16 cellular contexts compared by ENCODE assay signal in the genomic region with DNA sequence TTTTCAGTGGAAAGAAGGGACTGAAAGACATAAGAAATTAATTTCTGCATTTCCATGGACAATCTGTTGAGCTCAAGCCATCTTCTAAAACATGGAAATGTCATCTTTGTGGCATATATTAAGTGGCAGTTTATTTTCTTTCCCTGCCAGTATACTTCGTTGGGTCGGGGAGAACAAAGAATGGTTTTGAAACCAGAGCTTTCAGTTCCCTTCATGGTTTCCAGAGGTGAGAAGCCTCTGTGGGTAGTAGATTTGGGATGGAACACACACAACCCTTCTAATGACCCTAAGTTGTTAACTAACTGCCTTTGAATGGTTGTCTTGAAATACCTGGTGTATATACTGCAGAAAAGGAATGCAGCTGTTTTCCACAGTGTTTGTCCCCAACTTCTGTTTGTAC. TPM values are rescaled to one million over a fixed set of nuclear protein-coding genes. Genes with fewer than 3 reads are reported as not detected.
DNase-seq lines count a peak whose midpoint lies in the region; ATAC-seq and TF ChIP-seq lines count a peak whose summit lies in the region.
"Had no signal": no experiment of that assay in that cellular context is flagged by ENCODE, and none has a peak within 500 bp of the region (broad histone marks: within the 10 kb centered on the region; RNA-seq: fewer than 3 reads in every experiment).

No MANE protein-coding gene starts in this region.

- no peak overlapping the region for H2AFZ ChIP-seq in OCI-LY7 (ENCODE audit: low read length)
- H2AFZ ChIP-seq: GM23248 had no signal

- H3K9me2 ChIP-seq in OCI-LY7 (ENCODE audit: insufficient read depth, low read length) = no peaks in the 10 kb centered on the region

- H3K9me3 ChIP-seq in OCI-LY7 (ENCODE audit: low read length) = no peaks in the 10 kb centered on the region
- H3K9me3 ChIP-seq: A549 had no signal

- DNase-seq in activated T-cell treated with anti-CD3 and anti-CD28 coated beads, Interleukin-2, amount 50 U/mL, for 24 hours = no peak
- no peak for DNase-seq in activated T-cell treated with anti-CD3 and anti-CD28 coated beads, Interleukin-2, amount 50 U/mL, for 1 hour
- no peak for DNase-seq in Calu3
- DNase-seq in OCI-LY7 (ENCODE audit: low spot score) = no peak
- no peak for DNase-seq in endothelial cell (ENCODE audit: low spot score)
- no peak for DNase-seq in hepatic stellate cell (ENCODE audit: low spot score)
- no peak for DNase-seq in NK-92 treated with Interleukin-12 subunit alpha and Interleukin-12 subunit beta, amount 100 ng/mL, for 24 hours (lab: John Stamatoyannopoulos, UW)
- DNase-seq: DMS79 treated with DMSO at 0.1 percent for 48 hours, GM23248, KBM-7, NCI-H1048, NCI-H1694, SHP77 had no signal

- no peak overlapping the region for H3K4me2 ChIP-seq in OCI-LY7 (ENCODE audit: low read length)
- H3K4me2 ChIP-seq: A549 had no signal

- H4K20me1 ChIP-seq in OCI-LY7 (ENCODE audit: insufficient read depth, low read length) = no peaks in the 10 kb centered on the region

- POLR2A ChIA-PET in OCI-LY7 (lab: Charles Lee) = no interaction called here

- H3K27ac ChIP-seq in OCI-LY7 (ENCODE audit: low read depth, low read length, poor library complexity, severe bottlenecking) = no peak overlapping the region
- H3K27ac ChIP-seq: A549, GM23248, HL-60 had no signal

- CTCF ChIA-PET in Calu3 (lab: Charles Lee) = interaction anchor here (0.7 kb wide), 1 partner anchor 36 kb away, joined by 3 read pairs; no protein-coding TSS in a partner anchor
- CTCF ChIA-PET in OCI-LY7 (lab: Charles Lee; ENCODE audit: unreplicated experiment) = interaction anchor here (1.1 kb wide), 1 partner anchor 21 kb away, joined by 3 read pairs; a partner anchor contains a TSS

- TSS peak; percentile 4 for BruUV-seq in Calu3 (replicated peaks; lab: Mats Ljungman, UMichigan)
- BruUV-seq in OCI-LY7 (replicated peaks; lab: Mats Ljungman, UMichigan) = TSS peak; percentile 26

- TF ChIP-seq CTCF in Calu3 (IDR thresholded peaks at IDR 0.05; ENCODE audit: unreplicated experiment) (no peak), OCI-LY7 (conservative IDR thresholded peaks at IDR 0.05; ENCODE audit: low read length) (no peak), endothelial cell (IDR thresholded peaks at IDR 0.05; ENCODE audit: unreplicated experiment) (no peak)

- peaks cover 100% of the 10 kb centered on the region for H3K36me3 ChIP-seq in OCI-LY7 (ENCODE audit: insufficient read depth, low read length)

- no peaks in the 10 kb centered on the region for H3K9me3 Mint-ChIP-seq in activated T-cell treated with anti-CD3 and anti-CD28 coated beads, Interleukin-2, amount 50 U/mL, for 24 hours
- H3K9me3 Mint-ChIP-seq in Calu3 (ENCODE audit: low read depth, unreplicated experiment) (no peaks in the 10 kb centered on the region), endothelial cell (ENCODE audit: unreplicated experiment) (no peaks in the 10 kb centered on the region)

- H3K79me2 ChIP-seq in OCI-LY7 (ENCODE audit: insufficient read depth, low read depth, low read length) = peaks cover 7% of the 10 kb centered on the region

- no peak overlapping the region for H3K4me3 ChIP-seq in OCI-LY7 (ENCODE audit: low read depth, low read length, poor library complexity, severe bottlenecking)
- H3K4me3 ChIP-seq: A549, GM23248 had no signal

- H3K4me3 Mint-ChIP-seq in activated T-cell treated with anti-CD3 and anti-CD28 coated beads, Interleukin-2, amount 50 U/mL, for 24 hours = no peak overlapping the region
- H3K4me3 Mint-ChIP-seq in Calu3 (ENCODE audit: low read depth, unreplicated experiment) (no peak overlapping the region), endothelial cell (ENCODE audit: unreplicated experiment) (peak overlapping the region; percentile 24)

- no peak for ATAC-seq in GM18909 (IDR thresholded peaks at IDR 0.05; ENCODE audit: poor library complexity, unreplicated experiment)
- ATAC-seq: A549 had no signal

- H3K36me3 Mint-ChIP-seq in activated T-cell treated with anti-CD3 and anti-CD28 coated beads, Interleukin-2, amount 50 U/mL, for 24 hours (ENCODE audit: low read depth) = peaks cover 99% of the 10 kb centered on the region
- H3K36me3 Mint-ChIP-seq in Calu3 (ENCODE audit: insufficient read depth, unreplicated experiment) (peaks cover 90% of the 10 kb centered on the region), endothelial cell (ENCODE audit: low read depth, unreplicated experiment) (peaks cover 60% of the 10 kb centered on the region)

- intact Hi-C loops in Calu3 (cut with micrococcal nuclease; ENCODE audit: unreplicated experiment) (no loop called here), OCI-LY7 (cut with micrococcal nuclease; ENCODE audit: unreplicated experiment) (loop anchor here (2.0 kb wide), 1 partner anchor 14 kb away; no protein-coding TSS in a partner anchor)

- H3K27me3 Mint-ChIP-seq in activated T-cell treated with anti-CD3 and anti-CD28 coated beads, Interleukin-2, amount 50 U/mL, for 24 hours = no peaks in the 10 kb centered on the region
- H3K27me3 Mint-ChIP-seq in Calu3 (ENCODE audit: unreplicated experiment) (no peaks in the 10 kb centered on the region), endothelial cell (ENCODE audit: unreplicated experiment) (no peaks in the 10 kb centered on the region)

- no peaks in the 10 kb centered on the region for H3K4me1 ChIP-seq in OCI-LY7 (ENCODE audit: insufficient read depth, low read length, poor library complexity, severe bottlenecking)
- H3K4me1 ChIP-seq: A549 had no signal

- H3K27ac Mint-ChIP-seq in activated T-cell treated with anti-CD3 and anti-CD28 coated beads, Interleukin-2, amount 50 U/mL, for 24 hours = peak overlapping the region; percentile 73
- no peak overlapping the region for H3K27ac Mint-ChIP-seq in Calu3 (ENCODE audit: unreplicated experiment)
- no peak overlapping the region for H3K27ac Mint-ChIP-seq in endothelial cell (ENCODE audit: unreplicated experiment)

- H3K4me1 Mint-ChIP-seq in activated T-cell treated with anti-CD3 and anti-CD28 coated beads, Interleukin-2, amount 50 U/mL, for 24 hours (ENCODE audit: low read depth) = peaks cover 25% of the 10 kb centered on the region
- H3K4me1 Mint-ChIP-seq in Calu3 (ENCODE audit: low read depth, unreplicated experiment) (no peaks in the 10 kb centered on the region), endothelial cell (ENCODE audit: unreplicated experiment) (no peaks in the 10 kb centered on the region)

RNA-seq across cellular contexts. Expression of a gene that starts 17.6 kb away (rescaled TPM):
- total RNA-seq in Calu3 (2022) (16.6 and 16.9 TPM in 2 replicates), OCI-LY7 (2022) (not detected in 2 replicates), endothelial cell (ENCODE audit: unreplicated experiment) (33.6 TPM)
- not detected in 2 replicates for total RNA-seq in OCI-LY7 (2014; rRNA removed; shearing (Covaris generic))

RNA-seq across cellular contexts. Expression of a gene that starts 20.8 kb away (rescaled TPM):
- total RNA-seq in Calu3 (2022) (368 and 374 TPM in 2 replicates), OCI-LY7 (2022) (333 and 375 TPM in 2 replicates), endothelial cell (ENCODE audit: unreplicated experiment) (307 TPM)
- 270 and 311 TPM in 2 replicates for total RNA-seq in OCI-LY7 (2014; rRNA removed; shearing (Covaris generic))

RNA-seq across cellular contexts. Expression of a gene that starts 21.1 kb away (rescaled TPM):
- total RNA-seq in Calu3 (2022) (51.5 and 51.7 TPM in 2 replicates), OCI-LY7 (2022) (38.6 and 39.2 TPM in 2 replicates), endothelial cell (ENCODE audit: unreplicated experiment) (56.5 TPM)
- 37.9 and 44.5 TPM in 2 replicates for total RNA-seq in OCI-LY7 (2014; rRNA removed; shearing (Covaris generic))

RNA-seq across cellular contexts. Expression of a gene that starts 26.7 kb away (rescaled TPM):
- total RNA-seq in Calu3 (2022) (1.6 and 2.2 TPM in 2 replicates), OCI-LY7 (2022) (23.3 and 23.7 TPM in 2 replicates), endothelial cell (ENCODE audit: unreplicated experiment) (30.1 TPM)
- total RNA-seq in OCI-LY7 (2014; rRNA removed; shearing (Covaris generic)) = 2.7 and 5.2 TPM in 2 replicates
- total RNA-seq: GM23248 had no signal

Comparison
In these comparisons a context has a peak if more than half of its experiments do, and no peak if none do; other contexts are left out.
1. RNA of a gene that starts 17.6 kb away (total RNA-seq): 33.6 TPM in endothelial cell (single experiment) and 16.6 to 16.9 TPM in Calu3; not detected in OCI-LY7; every median in the first group is over 10 times any median in the second.